In genomic region chr13:71577127-71577526, GRCh38 we compare ENCODE assay signal across 1 cellular context.
TF ChIP-seq lines count a peak whose summit lies in the region.

No MANE protein-coding gene starts in this region.

TF ChIP-seq in HCT116, 20 proteins besides CTCF, POLR2A, EP300 and RAD21 (continued from another document):
- TF ChIP-seq REST (IDR thresholded peaks at IDR 0.05; ENCODE audit: low read depth): no peak
- no peak for TF ChIP-seq SP1 (IDR thresholded peaks at IDR 0.05; ENCODE audit: low read depth)
TF ChIP-seq in HCT116: peak in this region for 0.
